ENCODE assay signal across 8 cellular contexts in genomic region chr10:77603529-77603927, GRCh38. TPM values are rescaled to one million over a fixed set of nuclear protein-coding genes. Genes with fewer than 3 reads are reported as not detected.
DNase-seq lines count a peak whose midpoint lies in the region; ATAC-seq and TF ChIP-seq lines count a peak whose summit lies in the region.

No MANE protein-coding gene starts in this region.

- intact Hi-C loops in esophagus squamous epithelium (cut with DNase I): no loop called here
- intact Hi-C loops in uterus (cut with DNase I; ENCODE audit: low total_unique reads): no loop called here

- peaks cover 2% of the 10 kb centered on the region for H3K27me3 ChIP-seq in layer of hippocampus (ENCODE audit: control insufficient read depth, insufficient read depth, low read length)
- H3K27me3 ChIP-seq in esophagus squamous epithelium: no peaks in the 10 kb centered on the region
- H3K27me3 ChIP-seq in uterus: no peaks in the 10 kb centered on the region

- H3K4me1 ChIP-seq in esophagus squamous epithelium: peaks cover 12 to 62% (median 20%) of the 10 kb centered on the region in 3 donors
- H3K4me1 ChIP-seq in uterus: no peaks in the 10 kb centered on the region

- H3K36me3 ChIP-seq in esophagus squamous epithelium (no peaks in the 10 kb centered on the region), uterus (no peaks in the 10 kb centered on the region)

- 13 to 14% methylated on average over 1 to 2 of the region's 2 CpGs for WGBS in esophagus squamous epithelium, 2 donors

- H3K9me3 ChIP-seq in esophagus squamous epithelium: no peaks in the 10 kb centered on the region
- H3K9me3 ChIP-seq in uterus: no peaks in the 10 kb centered on the region

- TF ChIP-seq POLR2A in esophagus squamous epithelium (IDR thresholded peaks at IDR 0.05) (no peak), uterus (IDR thresholded peaks at IDR 0.05) (no peak)

- DNase-seq in COLO668 (lab: John Stamatoyannopoulos, UW; ENCODE audit: unreplicated experiment) (peak; percentile 51), NCI-H82 (lab: John Stamatoyannopoulos, UW) (peak; percentile 56), esophagus squamous epithelium (lab: John Stamatoyannopoulos, UW) (no peak), retina (no peak), uterus (no peak)
- no peak for DNase-seq in stimulated activated naive CD4-positive, alpha-beta T cell (lab: John Stamatoyannopoulos, UW)

- ATAC-seq in GM21717 (IDR thresholded peaks at IDR 0.05; ENCODE audit: unreplicated experiment): peak; percentile 70

- H3K27ac ChIP-seq in layer of hippocampus (ENCODE audit: low read depth, low read length): peak overlapping the region; percentile 25
- H3K27ac ChIP-seq in esophagus squamous epithelium: peak overlapping the region in 2 of 4 donors; percentile 29 to 60
- H3K27ac ChIP-seq in uterus: no peak overlapping the region

- no peak for TF ChIP-seq CTCF in esophagus squamous epithelium (IDR thresholded peaks at IDR 0.05)
- no peak for TF ChIP-seq CTCF in uterus (IDR thresholded peaks at IDR 0.05)

- H3K4me3 ChIP-seq in esophagus squamous epithelium (no peak overlapping the region), uterus (no peak overlapping the region)

RNA-seq across cellular contexts. Expression of gene KCNMA1, which starts 34.1 kb away (rescaled TPM):
- 10 to 100 TPM in 3 of 4 donors, 1 to 10 TPM in 1; 7.5 to 74.2 (median 18.0) TPM for total RNA-seq in esophagus squamous epithelium
- total RNA-seq in uterus: 100 to 1,000 TPM in 3 of 4 donors, 10 to 100 TPM in 1; 86.2 to 236 (median 164) TPM

Comparison
In these comparisons a context has a peak if more than half of its experiments do, and no peak if none do; other contexts are left out.
1. DNase-seq: peak in COLO668 (single experiment) and NCI-H82 (single experiment); none in esophagus squamous epithelium (single experiment), stimulated activated naive CD4-positive, alpha-beta T cell (0 of 6), retina (single experiment) and uterus (0 of 2).